Comparison of ENCODE assay signal across 8 cellular contexts in the genomic region with DNA sequence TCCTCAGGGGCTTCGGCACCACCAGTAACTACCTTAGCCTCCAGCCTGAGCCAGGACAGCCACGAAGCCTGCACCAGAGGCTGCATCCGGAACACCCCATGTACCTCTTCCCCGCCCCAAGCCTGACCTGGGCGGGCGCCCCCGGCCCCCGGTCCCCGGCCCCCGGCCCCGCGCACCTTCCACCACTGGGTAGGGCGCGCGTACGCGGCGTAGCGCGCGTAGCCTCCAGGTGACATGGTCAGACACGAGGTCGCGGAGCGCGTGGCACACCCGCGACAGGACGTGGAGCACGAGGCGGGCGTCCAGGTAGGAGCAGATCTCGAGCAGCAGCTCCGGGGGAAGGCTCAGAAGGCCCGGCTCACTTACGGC. TPM values are rescaled to one million over a fixed set of nuclear protein-coding genes. Genes with fewer than 3 reads are reported as not detected.
DNase-seq lines count a peak whose midpoint lies in the region; ATAC-seq, FAIRE-seq and TF ChIP-seq lines count a peak whose summit lies in the region.

No MANE protein-coding gene starts in this region.

- H3K36me3 ChIP-seq in WERI-Rb-1 (peaks cover 20% of the 10 kb centered on the region), heart right ventricle (peaks cover 0 to 32% (median 7%) of the 10 kb centered on the region in 9 donors)

- peak; percentile 11 for ATAC-seq in HG02642 (IDR thresholded peaks at IDR 0.05; ENCODE audit: poor library complexity, unreplicated experiment)
- ATAC-seq in heart right ventricle: peak in 2 of 8 donors; percentile 14 to 53

- TF ChIP-seq CTCF in GM12875 (IDR thresholded peaks at IDR 0.05; ENCODE audit: borderline replicate concordance, insufficient read depth, low read depth, low read length) (no peak), WERI-Rb-1 (IDR thresholded peaks at IDR 0.05; ENCODE audit: low read depth, low read length) (no peak), heart right ventricle (IDR thresholded peaks at IDR 0.05) (no peak)

- intact Hi-C loops in heart right ventricle (cut with DNase I): no loop called here

- H3K4me3 ChIP-seq in GM12875 (ENCODE audit: low read depth, low read length): peak overlapping the region; percentile 93
- peak overlapping the region; percentile 66 for H3K4me3 ChIP-seq in WERI-Rb-1 (ENCODE audit: low read depth, low read length)
- H3K4me3 ChIP-seq in heart right ventricle: peak overlapping the region; percentile 72 to 100 (median 88)
- H3K4me3 ChIP-seq in skeletal muscle cell (ENCODE audit: low read depth, low read length): peak overlapping the region; percentile 77

- H3K27me3 ChIP-seq in WERI-Rb-1 (ENCODE audit: insufficient read depth, low read depth, severe bottlenecking) (no peaks in the 10 kb centered on the region), heart right ventricle (no peaks in the 10 kb centered on the region)

- H3K9me3 ChIP-seq in WERI-Rb-1 (ENCODE audit: severe bottlenecking): no peaks in the 10 kb centered on the region
- H3K9me3 ChIP-seq in heart right ventricle: no peaks in the 10 kb centered on the region

- WGBS in heart right ventricle, 2 donors: 3% methylated on average over 32 to 36 of the region's 36 CpGs

- TF ChIP-seq POLR2A in H54 (IDR thresholded peaks at IDR 0.05; ENCODE audit: low read depth, low read length): no peak

- DNase-seq in WERI-Rb-1 (no peak), heart right ventricle (no peak), skeletal muscle cell (ENCODE audit: low read depth) (no peak), NCI-H1436 (lab: John Stamatoyannopoulos, UW) (no peak), NOMO-1 (lab: John Stamatoyannopoulos, UW; ENCODE audit: unreplicated experiment in 2 of 2) (no peak), H54 (ENCODE audit: insufficient read length, low spot score) (no peak)

- H3K27ac ChIP-seq in WERI-Rb-1: no peak overlapping the region; the same call in 1 of the 2 replicates
- H3K27ac ChIP-seq in heart right ventricle: peak overlapping the region in 8 of 10 donors; percentile 59 to 95 (median 88)

- peaks cover 5 to 23% (median 16%) of the 10 kb centered on the region in 9 donors for H3K4me1 ChIP-seq in heart right ventricle

- FAIRE-seq in H54 (lab: Jason Lieb, UNC): no peak

RNA-seq across cellular contexts. Expression of gene FBXW9, which starts 0.5 kb away (rescaled TPM):
- 1 to 10 TPM; 1.2 to 3.1 (median 2.1) TPM for total RNA-seq in heart right ventricle
- polyA plus RNA-seq in heart right ventricle: 1 to 10 TPM; 1.2 to 4.6 TPM

RNA-seq across cellular contexts. Expression of gene GNG14, which starts 8.2 kb away (rescaled TPM):
- not detected for total RNA-seq in heart right ventricle
- polyA plus RNA-seq in heart right ventricle: not detected

RNA-seq across cellular contexts. Expression of gene DHPS, which starts 14.3 kb away (rescaled TPM):
- total RNA-seq in heart right ventricle: 10 to 100 TPM; 43.6 to 59.3 (median 49.7) TPM
- 10 to 100 TPM; 64.5 to 82.2 TPM for polyA plus RNA-seq in heart right ventricle

RNA-seq across cellular contexts. Expression of gene TNPO2, which starts 27.8 kb away (rescaled TPM):
- 10 to 100 TPM; 32.3 to 51.1 (median 41.6) TPM for total RNA-seq in heart right ventricle
- 10 to 100 TPM; 17.3 to 25.9 TPM for polyA plus RNA-seq in heart right ventricle

RNA-seq across cellular contexts. Expression of gene WDR83, which starts 29.4 kb away (rescaled TPM):
- 10 to 100 TPM in 1 of 10 donors, 1 to 10 TPM in 9; 5.5 to 10.7 (median 7.9) TPM for total RNA-seq in heart right ventricle
- 10 to 100 TPM; 14.5 to 19.7 TPM for polyA plus RNA-seq in heart right ventricle
